ENCODE assay signal across 40 cellular contexts in the genomic region with DNA sequence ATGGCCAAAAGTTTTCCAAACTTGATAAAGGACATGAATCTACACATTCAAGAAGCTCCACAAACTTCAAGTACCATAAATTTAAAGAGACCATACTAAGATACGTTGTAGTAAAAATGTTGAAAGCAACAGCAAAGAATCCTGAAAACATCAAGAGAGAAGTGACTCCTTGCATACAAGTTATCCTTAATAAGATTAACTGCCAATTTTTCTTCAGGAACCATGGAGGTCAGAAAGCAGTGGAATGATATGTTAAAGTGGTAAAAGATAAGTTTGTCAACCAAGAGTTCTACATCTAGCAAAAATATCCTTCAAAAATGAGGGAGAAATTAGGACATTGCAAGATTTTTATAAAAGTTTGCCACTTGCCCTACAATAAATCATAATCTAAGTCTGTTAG. TPM values are rescaled to one million over a fixed set of nuclear protein-coding genes. Genes with fewer than 3 reads are reported as not detected.
"Had no signal": no experiment of that assay in that cellular context is flagged by ENCODE, and none has a peak within 500 bp of the region (broad histone marks: within the 10 kb centered on the region; RNA-seq: fewer than 3 reads in every experiment).

No MANE protein-coding gene starts in this region.

- H3K4me3 Mint-ChIP-seq: activated CD4-positive, alpha-beta memory T cell treated with anti-CD3 and anti-CD28 coated beads, Interleukin-2, amount 10 ng/mL, durations not matched to agents 7 days and 5 days; activated CD4-positive, alpha-beta T cell treated with anti-CD3 and anti-CD28 coated beads for 36 hours; activated CD4-positive, alpha-beta T cell treated with anti-CD3 and anti-CD28 coated beads, Interleukin-2, amount 10 ng/mL, durations not matched to agents 7 days and 5 days; activated CD8-positive, alpha-beta memory T cell treated with anti-CD3 and anti-CD28 coated beads, Interleukin-2, amount 10 ng/mL, durations not matched to agents 7 days and 5 days; activated CD8-positive, alpha-beta T cell treated with anti-CD3 and anti-CD28 coated beads, Interleukin-2, amount 10 ng/mL, durations not matched to agents 7 days and 5 days; activated naive CD4-positive, alpha-beta T cell treated with anti-CD3 and anti-CD28 coated beads, Interleukin-2, amount 10 ng/mL, durations not matched to agents 7 days and 5 days; activated naive CD4-positive, alpha-beta T cell treated with anti-CD3 and anti-CD28 coated beads, Interleukin-2, amount 50 U/mL, for 24 hours; activated naive CD8-positive, alpha-beta T cell; activated naive CD8-positive, alpha-beta T cell treated with anti-CD3 and anti-CD28 coated beads, Interleukin-2, amount 10 ng/mL, durations not matched to agents 7 days and 5 days; activated naive CD8-positive, alpha-beta T cell treated with anti-CD3 and anti-CD28 coated beads, Interleukin-2, amount 50 U/mL, for 24 hours; activated T-cell treated with anti-CD3 and anti-CD28 coated beads, Interleukin-2, amount 50 U/mL, for 24 hours; T-helper 1 cell treated with Interleukin-12 subunit alpha and Interleukin-12 subunit beta and Interleukin-4 antibody, amounts not matched to agents 30 μg/mL and 1 μg/mL, for 36 hours; T-helper 2 cell treated with Interferon-gamma antibody and Interleukin-4, amounts not matched to agents 5 μg/mL and 100 μg/mL, for 36 hours had no signal

- H3K4me3 ChIP-seq: ascending aorta, body of pancreas, breast epithelium had no signal

- H3K4me1 ChIP-seq: ascending aorta, body of pancreas, breast epithelium had no signal

- H3K36me3 ChIP-seq: ascending aorta, brain microvascular endothelial cell, breast epithelium had no signal

- H3K36me3 Mint-ChIP-seq: activated CD8-positive, alpha-beta memory T cell treated with anti-CD3 and anti-CD28 coated beads, Interleukin-2, amount 10 ng/mL, durations not matched to agents 7 days and 5 days; activated naive CD4-positive, alpha-beta T cell treated with anti-CD3 and anti-CD28 coated beads, Interleukin-2, amount 10 ng/mL, durations not matched to agents 7 days and 5 days; activated naive CD4-positive, alpha-beta T cell treated with anti-CD3 and anti-CD28 coated beads, Interleukin-2, amount 50 U/mL, for 24 hours; activated naive CD8-positive, alpha-beta T cell; activated naive CD8-positive, alpha-beta T cell treated with anti-CD3 and anti-CD28 coated beads, Interleukin-2, amount 10 ng/mL, durations not matched to agents 7 days and 5 days had no signal

- FAIRE-seq: TTC549 had no signal

- H3K4me1 Mint-ChIP-seq: activated CD4-positive, alpha-beta memory T cell treated with anti-CD3 and anti-CD28 coated beads, Interleukin-2, amount 10 ng/mL, durations not matched to agents 7 days and 5 days; activated CD4-positive, alpha-beta T cell treated with anti-CD3 and anti-CD28 coated beads for 36 hours; activated CD4-positive, alpha-beta T cell treated with anti-CD3 and anti-CD28 coated beads, Interleukin-2, amount 10 ng/mL, durations not matched to agents 7 days and 5 days; activated CD8-positive, alpha-beta memory T cell treated with anti-CD3 and anti-CD28 coated beads, Interleukin-2, amount 10 ng/mL, durations not matched to agents 7 days and 5 days; activated naive CD4-positive, alpha-beta T cell treated with anti-CD3 and anti-CD28 coated beads, Interleukin-2, amount 10 ng/mL, durations not matched to agents 7 days and 5 days; activated naive CD4-positive, alpha-beta T cell treated with anti-CD3 and anti-CD28 coated beads, Interleukin-2, amount 50 U/mL, for 24 hours; activated naive CD8-positive, alpha-beta T cell treated with anti-CD3 and anti-CD28 coated beads, Interleukin-2, amount 10 ng/mL, durations not matched to agents 7 days and 5 days; activated naive CD8-positive, alpha-beta T cell treated with anti-CD3 and anti-CD28 coated beads, Interleukin-2, amount 50 U/mL, for 24 hours had no signal

- H3K9me3 Mint-ChIP-seq: activated CD4-positive, alpha-beta memory T cell treated with anti-CD3 and anti-CD28 coated beads, Interleukin-2, amount 10 ng/mL, durations not matched to agents 7 days and 5 days; activated CD4-positive, alpha-beta T cell treated with anti-CD3 and anti-CD28 coated beads, Interleukin-2, amount 10 ng/mL, durations not matched to agents 7 days and 5 days; activated naive CD4-positive, alpha-beta T cell treated with anti-CD3 and anti-CD28 coated beads, Interleukin-2, amount 50 U/mL, for 24 hours; activated T-helper 2 cell treated with anti-CD3 and anti-CD28 coated beads, Interferon-gamma antibody, Interleukin-2, Interleukin-4, amounts not matched to agents 10 μg/mL and 5 μg/mL and 100 μg/mL, durations not matched to agents 14 hours and 24 hours and 36 hours; T-helper 1 cell treated with Interleukin-12 subunit alpha and Interleukin-12 subunit beta and Interleukin-4 antibody, amounts not matched to agents 30 μg/mL and 1 μg/mL, for 36 hours; T-helper 2 cell treated with Interferon-gamma antibody and Interleukin-4, amounts not matched to agents 5 μg/mL and 100 μg/mL, for 36 hours had no signal

- H3K27me3 ChIP-seq: ascending aorta, body of pancreas, brain microvascular endothelial cell had no signal

- DNase-seq: activated CD4-positive, alpha-beta memory T cell treated with anti-CD3 and anti-CD28 coated beads, Interleukin-2, amount 10 ng/mL, durations not matched to agents 7 days and 5 days; activated CD4-positive, alpha-beta T cell treated with anti-CD3 and anti-CD28 coated beads for 1 hour; activated CD4-positive, alpha-beta T cell treated with anti-CD3 and anti-CD28 coated beads for 36 hours; activated CD4-positive, alpha-beta T cell treated with anti-CD3 and anti-CD28 coated beads for 48 hours; activated CD4-positive, alpha-beta T cell treated with anti-CD3 and anti-CD28 coated beads, Interleukin-2, amount 10 ng/mL, durations not matched to agents 7 days and 5 days; activated CD4-positive, alpha-beta T cell treated with anti-CD3 and anti-CD28 coated beads, Interleukin-2, amount 50 U/mL, for 48 hours; activated CD4-positive, CD25-positive, alpha-beta regulatory T cell; activated CD8-positive, alpha-beta memory T cell treated with anti-CD3 and anti-CD28 coated beads for 24 hours; activated CD8-positive, alpha-beta memory T cell treated with anti-CD3 and anti-CD28 coated beads, Interleukin-2, amount 10 ng/mL, durations not matched to agents 7 days and 5 days; activated CD8-positive, alpha-beta memory T cell treated with anti-CD3 and anti-CD28 coated beads, Interleukin-2, amount 50 U/mL, for 48 hours; activated CD8-positive, alpha-beta T cell treated with anti-CD3 and anti-CD28 coated beads, Interleukin-2, amount 10 ng/mL, durations not matched to agents 7 days and 5 days; activated effector memory CD4-positive, alpha-beta T cell treated with Interleukin-2 at 50 U/mL for 16 hours; activated gamma-delta T cell; activated naive CD4-positive, alpha-beta T cell treated with anti-CD3 and anti-CD28 coated beads, Interleukin-2, amount 10 ng/mL, durations not matched to agents 7 days and 5 days; activated naive CD4-positive, alpha-beta T cell treated with Interleukin-2 at 50 U/mL for 16 hours; activated naive CD8-positive, alpha-beta T cell treated with anti-CD3 and anti-CD28 coated beads, Interleukin-2, amount 10 ng/mL, durations not matched to agents 7 days and 5 days; activated naive CD8-positive, alpha-beta T cell treated with anti-CD3 and anti-CD28 coated beads, Interleukin-2, amount 50 U/mL, for 24 hours; activated T-cell treated with anti-CD3 and anti-CD28 coated beads, Interleukin-2, amount 50 U/mL, for 24 hours; activated T-cell treated with anti-CD3 and anti-CD28 coated beads, Interleukin-2, amount 50 U/mL, for 48 hours; amygdala; anterior cingulate cortex; body of pancreas; brain microvascular endothelial cell; central memory CD4-positive, alpha-beta T cell; T-helper 1 cell; T-helper 2 cell; T-helper 9 cell had no signal

- ATAC-seq: activated CD4-positive, alpha-beta T cell treated with anti-CD3 and anti-CD28 coated beads for 36 hours; activated CD4-positive, CD25-positive, alpha-beta regulatory T cell treated with anti-CD3 and anti-CD28 coated beads, Interleukin-2, amount 50 U/mL, for 24 hours; activated CD8-positive, alpha-beta memory T cell treated with anti-CD3 and anti-CD28 coated beads, Interleukin-2, amount 10 ng/mL, durations not matched to agents 7 days and 5 days; activated CD8-positive, alpha-beta T cell treated with anti-CD3 and anti-CD28 coated beads, Interleukin-2, amount 10 ng/mL, durations not matched to agents 7 days and 5 days; activated naive CD8-positive, alpha-beta T cell treated with anti-CD3 and anti-CD28 coated beads, Interleukin-2, amount 50 U/mL, for 24 hours; body of pancreas had no signal

- H3K9me3 ChIP-seq: body of pancreas had no signal

- H3K27me3 Mint-ChIP-seq: activated CD8-positive, alpha-beta memory T cell treated with anti-CD3 and anti-CD28 coated beads, Interleukin-2, amount 10 ng/mL, durations not matched to agents 7 days and 5 days; activated naive CD4-positive, alpha-beta T cell treated with anti-CD3 and anti-CD28 coated beads, Interleukin-2, amount 10 ng/mL, durations not matched to agents 7 days and 5 days; activated naive CD8-positive, alpha-beta T cell treated with anti-CD3 and anti-CD28 coated beads, Interleukin-2, amount 10 ng/mL, durations not matched to agents 7 days and 5 days had no signal

- H3K27ac ChIP-seq: ascending aorta, body of pancreas, brain microvascular endothelial cell, breast epithelium, VCaP had no signal

- H3K27ac Mint-ChIP-seq: activated CD4-positive, alpha-beta memory T cell treated with anti-CD3 and anti-CD28 coated beads, Interleukin-2, amount 10 ng/mL, durations not matched to agents 7 days and 5 days; activated CD4-positive, alpha-beta T cell treated with anti-CD3 and anti-CD28 coated beads for 36 hours; activated CD4-positive, alpha-beta T cell treated with anti-CD3 and anti-CD28 coated beads, Interleukin-2, amount 10 ng/mL, durations not matched to agents 7 days and 5 days; activated CD8-positive, alpha-beta memory T cell treated with anti-CD3 and anti-CD28 coated beads, Interleukin-2, amount 10 ng/mL, durations not matched to agents 7 days and 5 days; activated CD8-positive, alpha-beta T cell treated with anti-CD3 and anti-CD28 coated beads, Interleukin-2, amount 10 ng/mL, durations not matched to agents 7 days and 5 days; activated naive CD4-positive, alpha-beta T cell treated with anti-CD3 and anti-CD28 coated beads, Interleukin-2, amount 10 ng/mL, durations not matched to agents 7 days and 5 days; activated naive CD4-positive, alpha-beta T cell treated with anti-CD3 and anti-CD28 coated beads, Interleukin-2, amount 50 U/mL, for 24 hours; activated naive CD8-positive, alpha-beta T cell; activated naive CD8-positive, alpha-beta T cell treated with anti-CD3 and anti-CD28 coated beads, Interleukin-2, amount 10 ng/mL, durations not matched to agents 7 days and 5 days; activated naive CD8-positive, alpha-beta T cell treated with anti-CD3 and anti-CD28 coated beads, Interleukin-2, amount 50 U/mL, for 24 hours; activated T-cell treated with anti-CD3 and anti-CD28 coated beads, Interleukin-2, amount 50 U/mL, for 24 hours; activated T-helper 2 cell treated with anti-CD3 and anti-CD28 coated beads, Interferon-gamma antibody, Interleukin-2, Interleukin-4, amounts not matched to agents 10 μg/mL and 5 μg/mL and 100 μg/mL, durations not matched to agents 14 hours and 24 hours and 36 hours; T-helper 1 cell treated with Interleukin-12 subunit alpha and Interleukin-12 subunit beta and Interleukin-4 antibody, amounts not matched to agents 30 μg/mL and 1 μg/mL, for 36 hours; T-helper 2 cell treated with Interferon-gamma antibody and Interleukin-4, amounts not matched to agents 5 μg/mL and 100 μg/mL, for 36 hours had no signal

RNA-seq across cellular contexts. Expression of a gene that starts 43.3 kb away (rescaled TPM):
- total RNA-seq: activated CD4-positive, alpha-beta memory T cell treated with anti-CD3 and anti-CD28 coated beads, Interleukin-2, amount 10 ng/mL, durations not matched to agents 7 days and 5 days; activated CD4-positive, alpha-beta T cell treated with anti-CD3 and anti-CD28 coated beads for 36 hours; activated CD4-positive, alpha-beta T cell treated with anti-CD3 and anti-CD28 coated beads, Interleukin-2, amount 10 ng/mL, durations not matched to agents 7 days and 5 days; activated CD8-positive, alpha-beta memory T cell treated with anti-CD3 and anti-CD28 coated beads, Interleukin-2, amount 10 ng/mL, durations not matched to agents 7 days and 5 days; activated CD8-positive, alpha-beta T cell treated with anti-CD3 and anti-CD28 coated beads, Interleukin-2, amount 10 ng/mL, durations not matched to agents 7 days and 5 days; activated naive CD8-positive, alpha-beta T cell treated with anti-CD3 and anti-CD28 coated beads, Interleukin-2, amount 10 ng/mL, durations not matched to agents 7 days and 5 days; activated T-helper 2 cell treated with anti-CD3 and anti-CD28 coated beads, Interferon-gamma antibody, Interleukin-2, Interleukin-4, amounts not matched to agents 10 μg/mL and 5 μg/mL and 100 μg/mL, durations not matched to agents 14 hours and 24 hours and 36 hours; ascending aorta; body of pancreas; breast epithelium; cardiac septum; cerebellum had no signal
- polyA plus RNA-seq: adipose tissue had no signal
